Comparison of ENCODE assay signal across 16 cellular contexts in the genomic region with DNA sequence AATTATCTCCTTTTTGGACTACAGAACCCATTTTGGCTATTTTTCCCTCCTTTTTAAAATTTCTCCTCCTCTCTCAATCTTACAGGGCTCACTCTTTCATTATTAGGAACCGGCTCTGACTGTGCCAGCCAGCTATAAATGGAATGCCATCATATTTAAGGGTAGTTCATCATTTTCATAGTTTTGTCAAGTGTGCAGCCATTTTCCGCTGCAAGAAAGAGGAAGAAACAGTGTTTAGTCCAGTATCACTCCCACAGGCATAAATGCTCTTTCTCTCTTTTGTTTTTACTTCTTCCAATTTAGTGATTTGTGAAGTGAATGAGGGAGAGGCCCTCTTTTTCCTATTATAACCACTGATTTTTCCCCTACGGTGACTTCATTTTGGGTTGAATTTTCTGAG.
"Had no signal": no experiment of that assay in that cellular context is flagged by ENCODE, and none has a peak within 500 bp of the region (broad histone marks: within the 10 kb centered on the region; RNA-seq: fewer than 3 reads in every experiment).

No MANE protein-coding gene starts in this region.

- H3K36me3 ChIP-seq: transverse colon had no signal

- DNase-seq: activated CD4-positive, alpha-beta memory T cell treated with anti-CD3 and anti-CD28 coated beads, Interleukin-2, amount 10 ng/mL, durations not matched to agents 7 days and 5 days; activated CD4-positive, alpha-beta T cell treated with anti-CD3 and anti-CD28 coated beads for 1 hour; activated CD8-positive, alpha-beta memory T cell treated with anti-CD3 and anti-CD28 coated beads, Interleukin-2, amount 50 U/mL, for 48 hours; activated naive CD4-positive, alpha-beta T cell treated with anti-CD3 and anti-CD28 coated beads, Interleukin-2, amount 10 ng/mL, durations not matched to agents 7 days and 5 days; amniotic stem cell; body of pancreas; effector memory CD8-positive, alpha-beta T cell; erythroblast; hypothalamus; kidney glomerular epithelial cell; midbrain; naive B cell; stimulated activated CD4-positive, alpha-beta T cell treated with anti-CD3 and anti-CD28 coated beads, Interleukin-4, amount 100 ng/mL, for 4 hours; T-helper 9 cell; transverse colon had no signal

- H2AFZ ChIP-seq: parathyroid adenoma had no signal

- H3K4me3 ChIP-seq: body of pancreas, transverse colon had no signal

- H3K27me3 ChIP-seq: body of pancreas, transverse colon had no signal

- ATAC-seq: body of pancreas; effector memory CD8-positive, alpha-beta T cell had no signal

- H3K9me3 ChIP-seq: body of pancreas, transverse colon had no signal

- H3K79me2 ChIP-seq: parathyroid adenoma had no signal

- H3K9ac ChIP-seq: parathyroid adenoma had no signal

- H3K27ac ChIP-seq: body of pancreas, parathyroid adenoma, transverse colon had no signal
